In the genomic region with DNA sequence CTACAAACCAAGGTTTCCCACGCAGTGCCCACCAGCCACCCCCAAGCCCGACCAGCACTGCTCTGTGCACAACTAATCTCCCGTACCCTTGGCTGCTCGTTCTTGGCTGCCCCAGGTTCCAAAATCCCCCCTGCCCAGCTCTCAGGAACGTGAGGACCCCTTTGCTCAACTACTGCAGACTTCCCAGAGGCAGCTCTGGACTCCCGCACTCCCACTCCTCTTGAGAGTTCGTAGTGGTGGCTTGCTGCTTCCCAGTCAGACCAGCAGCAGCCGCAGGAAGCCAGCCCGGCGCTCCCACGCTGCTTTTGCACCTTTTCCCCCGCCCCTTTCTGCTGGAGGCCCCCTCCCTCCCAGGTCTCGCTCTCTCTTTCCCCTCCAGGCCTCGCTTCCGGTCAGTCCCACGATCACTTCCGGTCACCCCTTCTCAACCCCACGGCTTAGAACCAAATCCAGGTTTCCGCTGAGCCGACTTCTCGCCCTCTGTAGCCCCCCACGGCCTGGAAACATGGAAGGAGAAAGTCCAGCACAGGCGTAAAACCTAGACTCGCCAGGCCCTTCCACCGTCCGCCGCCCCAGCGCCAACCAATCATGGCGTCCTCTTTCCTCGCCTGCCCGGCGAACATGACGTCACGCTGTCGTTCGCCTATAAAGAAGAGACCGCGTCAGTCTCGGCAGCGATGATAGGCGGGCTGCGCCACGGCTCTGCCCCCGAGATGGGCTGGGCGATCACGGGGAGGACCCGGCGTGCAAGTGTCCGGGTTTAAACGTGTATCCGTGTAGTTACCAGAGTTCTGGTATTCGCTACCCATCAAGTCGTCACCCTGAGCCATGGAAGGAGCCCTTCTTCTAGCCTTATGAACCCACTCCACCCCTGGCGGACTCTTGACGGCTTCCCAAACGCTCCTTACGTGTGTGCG, we compare ENCODE assay signal across 8 cellular contexts.
DNase-seq lines count a peak whose midpoint lies in the region; ATAC-seq lines count a peak whose summit lies in the region.

A gene with protein sequence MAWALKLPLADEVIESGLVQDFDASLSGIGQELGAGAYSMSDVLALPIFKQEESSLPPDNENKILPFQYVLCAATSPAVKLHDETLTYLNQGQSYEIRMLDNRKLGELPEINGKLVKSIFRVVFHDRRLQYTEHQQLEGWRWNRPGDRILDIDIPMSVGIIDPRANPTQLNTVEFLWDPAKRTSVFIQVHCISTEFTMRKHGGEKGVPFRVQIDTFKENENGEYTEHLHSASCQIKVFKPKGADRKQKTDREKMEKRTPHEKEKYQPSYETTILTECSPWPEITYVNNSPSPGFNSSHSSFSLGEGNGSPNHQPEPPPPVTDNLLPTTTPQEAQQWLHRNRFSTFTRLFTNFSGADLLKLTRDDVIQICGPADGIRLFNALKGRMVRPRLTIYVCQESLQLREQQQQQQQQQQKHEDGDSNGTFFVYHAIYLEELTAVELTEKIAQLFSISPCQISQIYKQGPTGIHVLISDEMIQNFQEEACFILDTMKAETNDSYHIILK (minus strand): TSS at position 621 of the 917 bp plus-strand sequence. CDS start 713 bp downstream, outside the sequence.

- H3K9me3 ChIP-seq in HUES6 (ENCODE audit: control insufficient read depth, insufficient read depth, low read depth, low read length), result no peaks in the 10 kb centered on the region

- H3K27ac ChIP-seq in HUES6 (ENCODE audit: low read depth, low read length), result peak within 1 kb of the TSS; percentile 97

- H3K4me1 ChIP-seq in HUES6 (ENCODE audit: control insufficient read depth, insufficient read depth, low read length), result no peaks in the 10 kb centered on the region

- peak within 1 kb of the TSS; percentile 77 for H3K4me3 ChIP-seq in HUES6 (ENCODE audit: low read depth, low read length)

- peak within 1 kb of the TSS; percentile 95 for H3K9ac ChIP-seq in HUES6 (ENCODE audit: low read length)

- ATAC-seq in GM21447 (IDR thresholded peaks at IDR 0.05; ENCODE audit: unreplicated experiment), result peak; percentile 84

- no peaks in the 10 kb centered on the region for H3K36me3 ChIP-seq in HUES6 (ENCODE audit: control insufficient read depth, insufficient read depth, low read length)

- no peaks in the 10 kb centered on the region for H3K27me3 ChIP-seq in HUES6 (ENCODE audit: control insufficient read depth, insufficient read depth, low read length)

- DNase-seq in D341Med (ENCODE audit: low spot score) (peak; percentile 92), OCI-M1 (lab: John Stamatoyannopoulos, UW) (peak; percentile 97), activated T-cell treated with anti-CD3 and anti-CD28 coated beads for 24 hours (ENCODE audit: low read depth) (peak; percentile 90), epidermal melanocyte (ENCODE audit: insufficient read length, low spot score) (peak; percentile 88), middle frontal gyrus (ENCODE audit: extremely low spot score, low spot score) (peak; percentile 92)
- DNase-seq in stimulated activated CD8-positive, alpha-beta memory T cell treated with anti-CD3 and anti-CD28 coated beads, Interleukin-2, amount 100 ng/mL, for 1 hour (ENCODE audit: low read depth in 2 of 2), result peak; percentile 83 to 86

Comparison
In these comparisons a context has a peak if more than half of its experiments do, and no peak if none do; other contexts are left out.
1. Peak in every context shown above with its lines: DNase-seq, ATAC-seq, H3K4me3 ChIP-seq and H3K27ac ChIP-seq.